ENCODE assay signal across 30 cellular contexts in genomic region chr14:100898465-100898864, GRCh38. TPM values are rescaled to one million over a fixed set of nuclear protein-coding genes. Genes with fewer than 3 reads are reported as not detected.
DNase-seq lines count a peak whose midpoint lies in the region; ATAC-seq and TF ChIP-seq lines count a peak whose summit lies in the region.
"Had no signal": no experiment of that assay in that cellular context is flagged by ENCODE, and none has a peak within 500 bp of the region (broad histone marks: within the 10 kb centered on the region; RNA-seq: fewer than 3 reads in every experiment).

No MANE protein-coding gene starts in this region.

- H3K27me3 ChIP-seq in heart right ventricle (peaks cover 9 to 92% (median 77%) of the 10 kb centered on the region in 7 donors), neural progenitor cell (no peaks in the 10 kb centered on the region)
- H3K27me3 ChIP-seq: pancreas had no signal

- H3K4me2 ChIP-seq in neural progenitor cell, result no peak overlapping the region

- H3K4me3 Mint-ChIP-seq in neural progenitor cell, result no peak overlapping the region
- H3K4me3 Mint-ChIP-seq: activated naive CD4-positive, alpha-beta T cell treated with anti-CD3 and anti-CD28 coated beads for 36 hours; activated T-helper 1 cell treated with anti-CD3 and anti-CD28 coated beads, Interleukin-12 subunit alpha, Interleukin-12 subunit beta, Interleukin-2, Interleukin-4 antibody, amounts not matched to agents 30 ng/mL and 10 ng/mL and 1 ng/mL, durations not matched to agents 14 hours and 24 hours and 36 hours; CD4-positive, alpha-beta memory T cell; immature natural killer cell; natural killer cell; T-helper 2 cell treated with Interferon-gamma antibody and Interleukin-4, amounts not matched to agents 5 μg/mL and 100 μg/mL, for 36 hours had no signal

- H3F3A ChIP-seq in neural progenitor cell (ENCODE audit: low read depth), result peaks cover 57% of the 10 kb centered on the region

- DNase-seq in Right ventricle myocardium superior (peak; percentile 16), heart right ventricle (no peak), ecto neural progenitor cell (ENCODE audit: low spot score) (peak; percentile 33), neural progenitor cell (ENCODE audit: low spot score) (no peak), NCI-H1092 (lab: John Stamatoyannopoulos, UW) (no peak), NOMO-1 (lab: John Stamatoyannopoulos, UW; ENCODE audit: unreplicated experiment in 2 of 2) (no peak), mucosa of descending colon (no peak)
- DNase-seq in activated CD4-positive, alpha-beta T cell treated with anti-CD3 and anti-CD28 coated beads, Interleukin-2, amount 50 U/mL, for 48 hours, result no peak
- DNase-seq: activated CD4-positive, alpha-beta T cell treated with anti-CD3 and anti-CD28 coated beads for 48 hours; activated naive CD4-positive, alpha-beta T cell treated with anti-CD3 and anti-CD28 coated beads for 36 hours; amniotic stem cell; CD4-positive, alpha-beta memory T cell; DMS 273 treated with DMSO at 0.1 percent for 48 hours; hippocampal formation; immature natural killer cell; midbrain; MV-4-11; natural killer cell; NCI-H146; NCI-H510A treated with DMSO at 0.1 percent for 48 hours; SHP77 treated with DMSO at 0.1 percent for 48 hours; stimulated activated naive CD4-positive, alpha-beta T cell had no signal

- 50 to 58% methylated on average over 11 of the region's 11 CpGs for WGBS in heart right ventricle, 2 donors

- H3K27ac ChIP-seq in heart right ventricle, result no peak overlapping the region
- H3K27ac ChIP-seq in neural progenitor cell, result peak overlapping the region; percentile 21
- H3K27ac ChIP-seq: esophagus muscularis mucosa, left lung, pancreas, suprapubic skin had no signal

- no peak overlapping the region for H2AFZ ChIP-seq in neural progenitor cell (replicated peaks)

- ATAC-seq in Right ventricle myocardium superior (ENCODE audit: poor library complexity), result no peak
- ATAC-seq in heart right ventricle, result no peak
- no peak for ATAC-seq in mucosa of descending colon
- ATAC-seq: left lung, natural killer cell, Panc1 had no signal

- H3K36me3 ChIP-seq in heart right ventricle, result no peaks in the 10 kb centered on the region
- H3K36me3 ChIP-seq in neural progenitor cell, result no peaks in the 10 kb centered on the region
- H3K36me3 ChIP-seq in mucosa of descending colon (ENCODE audit: low read depth), result no peaks in the 10 kb centered on the region
- H3K36me3 ChIP-seq: esophagus muscularis mucosa, left lung, pancreas, suprapubic skin had no signal

- TF ChIP-seq CTCF in heart right ventricle (IDR thresholded peaks at IDR 0.05) (no peak), neural progenitor cell (IDR thresholded peaks at IDR 0.05) (no peak), mucosa of descending colon (IDR thresholded peaks at IDR 0.05) (no peak)

- no peak overlapping the region for H3K9ac ChIP-seq in neural progenitor cell

- H3K36me3 Mint-ChIP-seq in neural progenitor cell, result no peaks in the 10 kb centered on the region
- H3K36me3 Mint-ChIP-seq: CD4-positive, alpha-beta memory T cell; immature natural killer cell; natural killer cell had no signal

- no peaks in the 10 kb centered on the region for H4K20me1 ChIP-seq in neural progenitor cell (ENCODE audit: low read depth)

- no peak overlapping the region for H3K27ac Mint-ChIP-seq in neural progenitor cell
- H3K27ac Mint-ChIP-seq: activated naive CD4-positive, alpha-beta T cell treated with anti-CD3 and anti-CD28 coated beads for 36 hours; activated T-helper 1 cell treated with anti-CD3 and anti-CD28 coated beads, Interleukin-12 subunit alpha, Interleukin-12 subunit beta, Interleukin-2, Interleukin-4 antibody, amounts not matched to agents 30 ng/mL and 10 ng/mL and 1 ng/mL, durations not matched to agents 14 hours and 24 hours and 36 hours; CD4-positive, alpha-beta memory T cell; immature natural killer cell; natural killer cell; T-helper 2 cell treated with Interferon-gamma antibody and Interleukin-4, amounts not matched to agents 5 μg/mL and 100 μg/mL, for 36 hours had no signal

- no peaks in the 10 kb centered on the region for H3K9me3 ChIP-seq in heart right ventricle
- no peaks in the 10 kb centered on the region for H3K9me3 ChIP-seq in neural progenitor cell (ENCODE audit: low read depth)
- H3K9me3 ChIP-seq in mucosa of descending colon, result no peaks in the 10 kb centered on the region
- H3K9me3 ChIP-seq: left lung, pancreas, suprapubic skin had no signal

- intact Hi-C loops in Right ventricle myocardium superior (cut with DNase I) (no loop called here), heart right ventricle (cut with DNase I) (no loop called here), mucosa of descending colon (cut with DNase I, micrococcal nuclease) (no loop called here)

- H3K4me1 ChIP-seq in heart right ventricle (peaks cover 0 to 27% (median 18%) of the 10 kb centered on the region in 9 donors), neural progenitor cell (peaks cover 67% of the 10 kb centered on the region), mucosa of descending colon (ENCODE audit: low read depth) (peaks cover 12% of the 10 kb centered on the region)

- no peaks in the 10 kb centered on the region for H3K79me2 ChIP-seq in neural progenitor cell (ENCODE audit: low read depth)

- H3K4me3 ChIP-seq in heart right ventricle, result no peak overlapping the region
- no peak overlapping the region for H3K4me3 ChIP-seq in neural progenitor cell
- no peak overlapping the region for H3K4me3 ChIP-seq in mucosa of descending colon
- H3K4me3 ChIP-seq: esophagus muscularis mucosa, left lung, pancreas, suprapubic skin had no signal

- peaks cover 3% of the 10 kb centered on the region for H3K9me3 Mint-ChIP-seq in neural progenitor cell
- H3K9me3 Mint-ChIP-seq: activated naive CD4-positive, alpha-beta T cell treated with anti-CD3 and anti-CD28 coated beads for 36 hours; activated T-helper 1 cell treated with anti-CD3 and anti-CD28 coated beads, Interleukin-12 subunit alpha, Interleukin-12 subunit beta, Interleukin-2, Interleukin-4 antibody, amounts not matched to agents 30 ng/mL and 10 ng/mL and 1 ng/mL, durations not matched to agents 14 hours and 24 hours and 36 hours; CD4-positive, alpha-beta memory T cell; natural killer cell; T-helper 2 cell treated with Interferon-gamma antibody and Interleukin-4, amounts not matched to agents 5 μg/mL and 100 μg/mL, for 36 hours had no signal

- peaks cover 70% of the 10 kb centered on the region for H3K4me1 Mint-ChIP-seq in neural progenitor cell
- H3K4me1 Mint-ChIP-seq: CD4-positive, alpha-beta memory T cell; immature natural killer cell; natural killer cell had no signal

- H3K27me3 Mint-ChIP-seq in neural progenitor cell (ENCODE audit: insufficient read depth, low read depth), result peaks cover 23% of the 10 kb centered on the region

RNA-seq across cellular contexts. Expression of gene RTL1, which starts 5.1 kb away (rescaled TPM):
- total RNA-seq in Right ventricle myocardium superior (not detected), heart right ventricle (not detected), neural progenitor cell (ENCODE audit: low replicate concordance) (0.15 and 0.65 TPM in 2 replicates), mucosa of descending colon (not detected)
- not detected for polyA plus RNA-seq in heart right ventricle
- total RNA-seq: activated naive CD4-positive, alpha-beta T cell treated with anti-CD3 and anti-CD28 coated beads for 36 hours; activated T-helper 1 cell treated with anti-CD3 and anti-CD28 coated beads, Interleukin-12 subunit alpha, Interleukin-12 subunit beta, Interleukin-2, Interleukin-4 antibody, amounts not matched to agents 30 ng/mL and 10 ng/mL and 1 ng/mL, durations not matched to agents 14 hours and 24 hours and 36 hours; CD4-positive, alpha-beta memory T cell; esophagus muscularis mucosa; frontal cortex; left lung; natural killer cell; suprapubic skin had no signal
- polyA plus RNA-seq: CD4-positive, alpha-beta memory T cell; immature natural killer cell had no signal

Comparison
In these comparisons a context has a peak if more than half of its experiments do, and no peak if none do; other contexts are left out.
1. DNase-seq: peak in Right ventricle myocardium superior (single experiment) and ecto neural progenitor cell (single experiment); none in heart right ventricle (0 of 2), neural progenitor cell (single experiment), NCI-H1092 (single experiment), NOMO-1 (0 of 2), activated CD4-positive, alpha-beta T cell treated with anti-CD3 and anti-CD28 coated beads, Interleukin-2, amount 50 U/mL, for 48 hours (0 of 2) and mucosa of descending colon (0 of 3).